In the genomic region with DNA sequence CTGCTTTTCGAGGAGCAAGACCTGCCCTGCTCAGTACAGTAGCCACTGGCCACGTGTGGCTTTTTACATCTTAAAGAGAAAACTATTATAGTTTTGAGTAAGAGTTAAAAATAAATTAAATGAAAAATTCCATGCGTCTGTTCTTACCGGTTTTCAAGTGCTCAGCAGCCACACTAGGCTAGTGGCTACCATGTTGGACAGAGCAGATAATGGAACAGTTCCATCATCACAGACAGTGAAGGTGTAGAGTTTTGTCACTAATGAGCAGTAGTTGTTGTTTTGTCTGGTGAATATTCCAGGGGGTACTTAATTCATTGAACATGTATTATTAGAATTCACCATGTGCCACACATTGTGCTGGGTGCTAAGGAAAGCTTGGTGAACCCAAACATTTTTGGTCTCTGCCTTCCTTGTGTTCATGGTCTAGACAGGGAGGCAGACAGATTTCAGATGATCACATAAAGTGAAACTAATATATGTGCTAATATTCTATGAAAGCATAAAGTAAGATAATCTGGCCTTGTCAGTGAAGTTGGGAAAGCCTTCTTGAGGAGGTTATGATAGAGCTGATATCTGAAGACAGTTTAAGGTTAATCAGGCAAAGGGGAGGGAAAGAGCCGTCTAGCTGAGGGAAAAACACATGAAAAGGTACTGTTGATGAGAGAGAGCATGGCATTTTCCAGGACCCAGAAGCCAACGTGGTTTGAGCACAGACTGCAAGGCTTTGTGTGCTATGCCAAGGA, we compare ENCODE assay signal across 9 cellular contexts. TPM values are rescaled to one million over a fixed set of nuclear protein-coding genes. Genes with fewer than 3 reads are reported as not detected.
DNase-seq lines count a peak whose midpoint lies in the region; ATAC-seq, FAIRE-seq and TF ChIP-seq lines count a peak whose summit lies in the region.
"Had no signal": no experiment of that assay in that cellular context is flagged by ENCODE, and none has a peak within 500 bp of the region (broad histone marks: within the 10 kb centered on the region; RNA-seq: fewer than 3 reads in every experiment).

No MANE protein-coding gene starts in this region.

- no peak for FAIRE-seq in endothelial cell of umbilical vein (lab: Jason Lieb, UNC)
- FAIRE-seq: endometrium had no signal

- H3K4me3 ChIP-seq in GM06990 (replicated peaks; ENCODE audit: low read depth, low read length): peak overlapping the region; percentile 90
- peak overlapping the region; percentile 54 for H3K4me3 ChIP-seq in NT2/D1 (ENCODE audit: insufficient read length, low read depth)
- peak overlapping the region; percentile 44 to 86 (median 69) for H3K4me3 ChIP-seq in endothelial cell of umbilical vein (replicated peaks in 1 of 3; ENCODE audit: insufficient read depth in 1 of 3, low read depth in 1 of 3, low read length in 3 of 3)
- H3K4me3 ChIP-seq in prostate gland: peak overlapping the region; percentile 67 to 74

- H4K20me1 ChIP-seq in endothelial cell of umbilical vein (replicated peaks; ENCODE audit: control insufficient read depth, extremely low read depth, insufficient read depth, low read length): no peaks in the 10 kb centered on the region

- TF ChIP-seq POLR2A in endothelial cell of umbilical vein (IDR thresholded peaks at IDR 0.05; ENCODE audit: low read depth, low read length): no peak
- TF ChIP-seq POLR2A in prostate gland (IDR thresholded peaks at IDR 0.05): no peak

- intact Hi-C loops in endothelial cell of umbilical vein (cut with micrococcal nuclease) (no loop called here), prostate gland (cut with DNase I) (loop anchor here (5.0 kb wide), 1 partner anchor 155 kb away; the partner anchor contains the start of genes CCT7 and PRADC1)

- H3K27me3 ChIP-seq in GM06990 (replicated peaks; ENCODE audit: control insufficient read depth, insufficient read depth, low read length) (no peaks in the 10 kb centered on the region), NT2/D1 (ENCODE audit: insufficient read depth, insufficient read length) (peaks cover 24% of the 10 kb centered on the region), endothelial cell of umbilical vein (ENCODE audit: control insufficient read depth in 2 of 2, insufficient read depth in 2 of 2, low read length in 2 of 2) (peaks cover 7 to 12% of the 10 kb centered on the region in 2 experiments), prostate gland (replicated peaks; ENCODE audit: insufficient read depth) (no peaks in the 10 kb centered on the region)

- ATAC-seq in HG02610 (IDR thresholded peaks at IDR 0.05; ENCODE audit: unreplicated experiment): no peak

- no peak overlapping the region for H2AFZ ChIP-seq in endothelial cell of umbilical vein (ENCODE audit: low read depth, low read length)

- dilution Hi-C loops in endothelial cell of umbilical vein (cut with MboI; ENCODE audit: extremely low pct_ligation_motif_present, low sequenced_read_pairs): no loop called here

- peaks cover 7% of the 10 kb centered on the region for H3K79me2 ChIP-seq in endothelial cell of umbilical vein (ENCODE audit: control insufficient read depth, insufficient read depth, low read length)

- no peaks in the 10 kb centered on the region for H3K9me3 ChIP-seq in NT2/D1 (ENCODE audit: insufficient read depth, low read length)
- H3K9me3 ChIP-seq in endothelial cell of umbilical vein (replicated peaks; ENCODE audit: control insufficient read depth, insufficient read depth, low read length): no peaks in the 10 kb centered on the region
- no peaks in the 10 kb centered on the region for H3K9me3 ChIP-seq in prostate gland

- no peak for TF ChIP-seq CTCF in GM06990 (IDR thresholded peaks at IDR 0.05; ENCODE audit: insufficient read depth, low read length, poor library complexity, severe bottlenecking)
- no peak for TF ChIP-seq CTCF in endothelial cell of umbilical vein (IDR thresholded peaks at IDR 0.05; ENCODE audit: extremely low read depth in 1 of 2, insufficient read depth in 1 of 2, low read depth in 1 of 2, low read length in 2 of 2)
- TF ChIP-seq CTCF in prostate gland (IDR thresholded peaks at IDR 0.05): no peak

- H3K4me2 ChIP-seq in endothelial cell of umbilical vein (ENCODE audit: insufficient read depth, low read length): peak overlapping the region; percentile 84

- H3K4me1 ChIP-seq in NT2/D1 (ENCODE audit: insufficient read depth, insufficient read length) (peaks cover 2% of the 10 kb centered on the region), endothelial cell of umbilical vein (ENCODE audit: control insufficient read depth, extremely low read depth, insufficient read depth, low read length) (peaks cover 6% of the 10 kb centered on the region), prostate gland (replicated peaks) (no peaks in the 10 kb centered on the region)

- CTCF ChIA-PET in endothelial cell of umbilical vein (lab: Charles Lee): interaction anchor here (2.8 kb wide), 1 partner anchor 27 kb away, joined by 13 read pairs; no protein-coding TSS in a partner anchor

- H3K9ac ChIP-seq in NT2/D1 (ENCODE audit: insufficient read length, low read depth) (peak overlapping the region; percentile 82), endothelial cell of umbilical vein (replicated peaks; ENCODE audit: extremely low read depth, insufficient read depth, low read length) (peak overlapping the region; percentile 50)

- no peak overlapping the region for H3K27ac ChIP-seq in endothelial cell of umbilical vein (ENCODE audit: insufficient read depth, low read depth, low read length)
- H3K27ac ChIP-seq in prostate gland: peak overlapping the region; percentile 93

- 20% methylated on average over 6 of the region's 6 CpGs for WGBS in prostate gland

- H3K36me3 ChIP-seq in GM06990 (ENCODE audit: control insufficient read depth, insufficient read depth, low read length) (no peaks in the 10 kb centered on the region), NT2/D1 (ENCODE audit: insufficient read depth, insufficient read length, low read length) (peaks cover 3% of the 10 kb centered on the region), endothelial cell of umbilical vein (ENCODE audit: control insufficient read depth in 2 of 2, extremely low read depth in 1 of 2, insufficient read depth in 2 of 2, low read length in 2 of 2) (no peaks in the 10 kb centered on the region), prostate gland (no peaks in the 10 kb centered on the region)

- DNase-seq in GM06990 (ENCODE audit: extremely low read depth, insufficient read length): no peak
- DNase-seq in NT2/D1 (ENCODE audit: low read depth, low spot score): no peak
- DNase-seq in endothelial cell of umbilical vein (ENCODE audit: low read depth, low spot score): no peak
- DNase-seq in prostate gland (ENCODE audit: low spot score): no peak
- DNase-seq in AG08395 (ENCODE audit: low spot score): no peak
- no peak for DNase-seq in COLO829 (ENCODE audit: low spot score)
- DNase-seq in germinal center (ENCODE audit: low spot score): no peak

- TSS peak; percentile 32 for BruUV-seq in endothelial cell of umbilical vein (replicated peaks; lab: Mats Ljungman, UMichigan)

- no peaks in the 10 kb centered on the region for H3K9me1 ChIP-seq in endothelial cell of umbilical vein (replicated peaks; ENCODE audit: control insufficient read depth, extremely low read depth, insufficient read depth, low read length)

- POLR2A ChIA-PET in endothelial cell of umbilical vein (lab: Charles Lee): no interaction called here

TF ChIP-seq in endothelial cell of umbilical vein, 7 proteins besides CTCF, POLR2A, EP300 and RAD21:
- TF ChIP-seq, protein P1, sequence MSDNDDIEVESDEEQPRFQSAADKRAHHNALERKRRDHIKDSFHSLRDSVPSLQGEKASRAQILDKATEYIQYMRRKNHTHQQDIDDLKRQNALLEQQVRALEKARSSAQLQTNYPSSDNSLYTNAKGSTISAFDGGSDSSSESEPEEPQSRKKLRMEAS (IDR thresholded peaks at IDR 0.05; ENCODE audit: insufficient read depth, insufficient read length): no peak
- TF ChIP-seq JUN (IDR thresholded peaks at IDR 0.05; ENCODE audit: borderline replicate concordance, insufficient read depth, insufficient read length, low read depth) (no peak), MYC (IDR thresholded peaks at IDR 0.05; ENCODE audit: low read depth, low read length) (no peak), GATA2 (IDR thresholded peaks at IDR 0.05; ENCODE audit: insufficient read depth, insufficient read length, low read depth, low read length) (no peak), FOS (IDR thresholded peaks at IDR 0.05; ENCODE audit: borderline replicate concordance, insufficient read depth, low read length) (no peak), POLR2AphosphoS5 (IDR thresholded peaks at IDR 0.05; ENCODE audit: insufficient read depth, low read depth, low read length) (no peak), EZH2 (IDR thresholded peaks at IDR 0.05; ENCODE audit: borderline replicate concordance, low read depth, low read length, severe bottlenecking) (no peak)

RNA-seq across cellular contexts. Expression of gene ALMS1, which starts 1.4 kb away (rescaled TPM):
- total RNA-seq in endothelial cell of umbilical vein (14.7 and 15.4 TPM in 2 replicates), prostate gland (10 to 100 TPM; 18.5 to 69.3 TPM)
- 4.9 and 5.7 TPM in 2 replicates for polyA plus RNA-seq in endothelial cell of umbilical vein
- 8.6 and 9.6 TPM in 2 replicates for polyA plus RNA-seq in endothelial cell of umbilical vein (2011; cell fraction: cytosol; rRNA removed)
- 16.8 and 19.0 TPM in 2 replicates for polyA plus RNA-seq in endothelial cell of umbilical vein (2011; cell fraction: nucleus; rRNA removed)
- polyA plus RNA-seq in endothelial cell of umbilical vein (2012): 5.8 and 6.3 TPM in 2 replicates
- 21.2 and 23.2 TPM in 2 replicates for polyA minus RNA-seq in endothelial cell of umbilical vein
- polyA minus RNA-seq in endothelial cell of umbilical vein (2011; cell fraction: cytosol; rRNA and poly(A)+ RNA removed): 15.4 TPM
- 47.4 and 81.4 TPM in 2 replicates for polyA minus RNA-seq in endothelial cell of umbilical vein (2011; cell fraction: nucleus; rRNA and poly(A)+ RNA removed)
